28 cellular contexts compared by ENCODE assay signal in genomic region chr4:70008771-70009170, GRCh38. TPM values are rescaled to one million over a fixed set of nuclear protein-coding genes. Genes with fewer than 3 reads are reported as not detected.
"Had no signal": no experiment of that assay in that cellular context is flagged by ENCODE, and none has a peak within 500 bp of the region (broad histone marks: within the 10 kb centered on the region; RNA-seq: fewer than 3 reads in every experiment).

No MANE protein-coding gene starts in this region.

- DNase-seq: IMR-90; Karpas-422; KG1; MG63; NCI-H1092; NCI-H1105 treated with DMSO at 0.1 percent for 48 hours; NCI-H1417 treated with DMSO at 0.1 percent for 48 hours; NCI-H146; NCI-H1694 treated with DMSO at 0.1 percent for 48 hours; NCI-H2029; NCI-H2081 treated with DMSO at 0.1 percent for 48 hours; NCI-H2171; NCI-H226; NCI-H446; NCI-H510A; NCI-H524 treated with DMSO at 0.1 percent for 48 hours; NCI-H69; NCI-H774; NK-92 treated with Interleukin-12 subunit alpha and Interleukin-12 subunit beta, amount 100 ng/mL, for 24 hours; OCI-M1; PC-9; Peyer's patch; Right ventricle myocardium superior; SIG-M5 had no signal

- H3K36me3 ChIP-seq: MG63, Peyer's patch, SJSA1 had no signal

- H3K9me3 ChIP-seq: MG63, Peyer's patch, SJSA1 had no signal

- H3K4me2 ChIP-seq: PC-9 had no signal

- H2AFZ ChIP-seq: PC-9 had no signal

- H3K27ac ChIP-seq: PC-9, Peyer's patch, SJSA1, SK-N-MC had no signal

- H3K4me3 ChIP-seq: MG63, PC-9, Peyer's patch, SJSA1, SK-N-MC had no signal

- H3K4me1 ChIP-seq: Peyer's patch, SJSA1 had no signal

- H3K27me3 ChIP-seq: MG63, Peyer's patch, SJSA1 had no signal

RNA-seq across cellular contexts. Expression of gene STATH, which starts 13.0 kb away (rescaled TPM):
- total RNA-seq: HT-29, IMR-90, PC-9, Peyer's patch, Right ventricle myocardium superior, RPMI7951, SJSA1 had no signal
- polyA plus RNA-seq: IMR-90 had no signal

RNA-seq across cellular contexts. Expression of gene HTN3, which starts 19.5 kb away (rescaled TPM):
- total RNA-seq: HT-29, IMR-90, PC-9, Peyer's patch, Right ventricle myocardium superior, RPMI7951, SJSA1 had no signal
- polyA plus RNA-seq: IMR-90 had no signal

RNA-seq across cellular contexts. Expression of gene HTN1, which starts 41.5 kb away (rescaled TPM):
- total RNA-seq: HT-29, IMR-90, PC-9, Peyer's patch, Right ventricle myocardium superior, RPMI7951, SJSA1 had no signal
- polyA plus RNA-seq: IMR-90 had no signal

RNA-seq across cellular contexts. Expression of gene CSN2, which starts 43.2 kb away (rescaled TPM):
- total RNA-seq: HT-29, IMR-90, PC-9, Peyer's patch, Right ventricle myocardium superior, RPMI7951, SJSA1 had no signal
- polyA plus RNA-seq: IMR-90 had no signal
